In the genomic region with DNA sequence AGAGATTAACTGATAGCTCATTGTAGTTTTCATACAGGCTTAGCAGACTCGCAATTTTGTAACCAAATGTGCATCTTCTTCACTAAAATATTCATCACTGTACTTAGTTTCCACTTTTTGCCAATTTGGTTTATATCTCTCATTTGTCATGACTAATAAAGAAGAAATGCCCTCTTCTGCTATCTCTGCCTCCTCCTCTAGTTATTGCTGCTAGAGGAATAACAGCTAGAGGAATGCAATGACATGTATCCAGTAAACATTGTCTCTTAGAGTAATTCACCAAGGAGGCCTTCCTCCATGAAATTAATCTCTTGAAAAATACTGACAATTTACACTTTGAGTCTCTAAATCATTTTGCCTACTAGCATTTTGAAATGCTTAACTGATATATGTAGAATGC, we compare ENCODE assay signal across 15 cellular contexts.
"Had no signal": no experiment of that assay in that cellular context is flagged by ENCODE, and none has a peak within 500 bp of the region (broad histone marks: within the 10 kb centered on the region; RNA-seq: fewer than 3 reads in every experiment).

No MANE protein-coding gene starts in this region.

- DNase-seq: activated CD4-positive, alpha-beta T cell treated with anti-CD3 and anti-CD28 coated beads for 1 hour; activated CD4-positive, alpha-beta T cell treated with anti-CD3 and anti-CD28 coated beads, Interleukin-2, amount 50 U/mL, for 48 hours; activated gamma-delta T cell treated with Interleukin-2 at 50 U/mL for 16 hours; activated naive CD8-positive, alpha-beta T cell treated with anti-CD3 and anti-CD28 coated beads for 36 hours; activated T-cell treated with anti-CD3 and anti-CD28 coated beads, Interleukin-2, amount 50 U/mL, for 4 hours; aorta; mucosa of descending colon; naive thymus-derived CD8-positive, alpha-beta T cell; posterior cingulate gyrus; stimulated activated CD4-positive, alpha-beta T cell treated with anti-CD3 and anti-CD28 coated beads, Interleukin-1b, Interleukin-23, amount 100 ng/mL, for 48 hours; SW 1271 had no signal

- H3K27ac ChIP-seq: cardiac muscle cell, skin epidermis, tibial nerve had no signal

- ATAC-seq: activated T-cell treated with anti-CD3 and anti-CD28 coated beads, Interleukin-2, amount 50 U/mL, for 4 hours; mucosa of descending colon; naive thymus-derived CD8-positive, alpha-beta T cell; stimulated activated memory B cell treated with anti-CD40 and anti-IgM and Interleukin-4, amounts not matched to agents 10 μg/mL and 1 μg/mL and 100 μg/mL, for 72 hours had no signal

- H3K27me3 ChIP-seq: tibial nerve had no signal

- H3K4me1 ChIP-seq: tibial nerve had no signal

- H3K9me3 ChIP-seq: mucosa of descending colon, tibial nerve had no signal

- H3K4me3 ChIP-seq: cardiac muscle cell, mucosa of descending colon, skin epidermis, tibial nerve had no signal

- H3K36me3 ChIP-seq: cardiac muscle cell, tibial nerve had no signal
